ENCODE assay signal across 1 cellular context in genomic region chr6:138275976-138276375, GRCh38.
TF ChIP-seq lines count a peak whose summit lies in the region.

No MANE protein-coding gene starts in this region.

TF ChIP-seq in A549, 52 proteins besides CTCF, POLR2A, EP300 and RAD21 (continued from another document):
- TF ChIP-seq HOXB5 (CRISPR knock-in tag; IDR thresholded peaks at IDR 0.05) (no peak), MAFK (IDR thresholded peaks at IDR 0.05; ENCODE audit: partially characterized antibody) (no peak)
